Comparison of ENCODE assay signal across 1 cellular context in genomic region chr17:63106050-63106449, GRCh38.
TF ChIP-seq lines count a peak whose summit lies in the region.

No MANE protein-coding gene starts in this region.

TF ChIP-seq in SK-N-SH treated with all-trans-retinoic acid at 6 μM for 48 hours, 23 proteins besides CTCF, POLR2A, EP300 and RAD21 (continued from another document):
- no peak for TF ChIP-seq POU6F1 (CRISPR knock-in tag; IDR thresholded peaks at IDR 0.05; ENCODE audit: borderline replicate concordance, low read depth)
